Comparison of ENCODE assay signal across 9 cellular contexts in the genomic region with DNA sequence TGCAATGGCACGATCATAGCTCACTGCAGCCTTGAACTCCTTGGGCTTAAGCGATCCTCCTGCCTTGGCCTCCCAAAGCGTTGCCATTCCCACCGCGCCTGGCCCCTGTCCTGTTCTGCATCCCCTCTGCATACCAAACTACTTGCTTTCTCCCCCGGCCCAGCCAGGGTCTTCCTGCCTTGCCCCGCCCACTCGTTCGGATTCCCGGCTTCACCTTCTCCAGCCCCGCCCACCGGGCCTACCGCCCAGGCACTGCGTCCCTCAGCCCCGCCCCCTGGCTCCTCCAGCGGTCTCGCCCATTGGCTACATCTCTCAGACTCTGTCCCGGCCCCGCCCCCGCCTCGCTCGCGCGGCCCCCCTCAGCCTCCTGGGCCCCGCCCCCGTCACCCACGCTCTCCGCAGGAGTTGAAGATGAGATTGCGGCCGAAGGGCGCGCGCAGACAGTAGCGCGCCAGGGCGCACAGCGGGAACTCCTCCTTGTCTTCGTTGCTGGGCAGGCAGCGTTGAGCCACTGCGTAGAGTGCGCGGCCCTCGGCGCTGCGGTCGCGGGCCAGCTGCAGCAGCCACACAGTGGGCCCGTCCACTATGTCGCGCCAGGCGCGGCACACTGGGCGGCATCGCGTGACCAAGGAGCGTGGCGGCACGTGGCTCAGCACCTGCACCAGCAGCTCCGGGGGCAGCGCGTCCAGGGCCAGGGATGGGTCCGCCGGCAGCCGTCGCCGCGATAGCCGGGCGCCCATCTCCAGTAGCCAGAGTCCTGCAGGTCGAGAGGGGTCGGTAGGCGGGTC. TPM values are rescaled to one million over a fixed set of nuclear protein-coding genes. Genes with fewer than 3 reads are reported as not detected.
DNase-seq lines count a peak whose midpoint lies in the region; ATAC-seq and TF ChIP-seq lines count a peak whose summit lies in the region.
"Had no signal": no experiment of that assay in that cellular context is flagged by ENCODE, and none has a peak within 500 bp of the region (broad histone marks: within the 10 kb centered on the region; RNA-seq: fewer than 3 reads in every experiment).

No MANE protein-coding gene starts in this region.

- H3K4me3 Mint-ChIP-seq in MCF 10A (ENCODE audit: unreplicated experiment) = no peak overlapping the region

- H3K27ac ChIP-seq in breast epithelium (no peak overlapping the region), angular gyrus (ENCODE audit: low read depth, low read length) (peak overlapping the region; percentile 74), right cardiac atrium (ENCODE audit: low read length) (no peak overlapping the region), tibial artery (no peak overlapping the region)
- H3K27ac ChIP-seq: BLaER1 treated with 17β-estradiol and CSF1 and Interleukin-3, amounts not matched to agents 10 nM and 100 nM had no signal

- no peaks in the 10 kb centered on the region for H3K9me3 ChIP-seq in breast epithelium
- no peaks in the 10 kb centered on the region for H3K9me3 ChIP-seq in right cardiac atrium (ENCODE audit: control insufficient read depth, low read length)
- H3K9me3 ChIP-seq in tibial artery = no peaks in the 10 kb centered on the region

- H3K4me3 ChIP-seq in breast epithelium = peak overlapping the region; percentile 2 to 64 (median 47)
- H3K4me3 ChIP-seq in right cardiac atrium (ENCODE audit: low read length) = peak overlapping the region; percentile 21
- H3K4me3 ChIP-seq in tibial artery = peak overlapping the region; percentile 28 to 46
- H3K4me3 ChIP-seq: BLaER1 treated with 17β-estradiol and CSF1 and Interleukin-3, amounts not matched to agents 10 nM and 100 nM had no signal

- no peaks in the 10 kb centered on the region for H3K4me1 ChIP-seq in breast epithelium
- peaks cover 5% of the 10 kb centered on the region for H3K4me1 ChIP-seq in right cardiac atrium (ENCODE audit: control insufficient read depth, insufficient read depth, low read length)
- H3K4me1 ChIP-seq in tibial artery = peaks cover 0 to 13% (median 11%) of the 10 kb centered on the region in 4 donors

- BruUV-seq in MCF 10A (replicated peaks; lab: Mats Ljungman, UMichigan) = no TSS peak

- H3K36me3 ChIP-seq in breast epithelium (no peaks in the 10 kb centered on the region), tibial artery (peaks cover 10 to 30% (median 19%) of the 10 kb centered on the region in 3 donors)
- H3K36me3 ChIP-seq: BLaER1 treated with 17β-estradiol and CSF1 and Interleukin-3, amounts not matched to agents 10 nM and 100 nM had no signal

- intact Hi-C loops in breast epithelium (cut with DNase I; ENCODE audit: low total_unique reads) (loop anchor here (5.0 kb wide), 1 partner anchor 173 kb away; no protein-coding TSS in a partner anchor), MCF 10A (cut with micrococcal nuclease) (loop anchor here (5.0 kb wide), 1 partner anchor 432 kb away; no protein-coding TSS in a partner anchor), right cardiac atrium (cut with DNase I) (no loop called here), tibial artery (cut with DNase I; ENCODE audit: low total_unique reads) (no loop called here)

- H3K27me3 Mint-ChIP-seq in MCF 10A (ENCODE audit: insufficient read depth, unreplicated experiment) = no peaks in the 10 kb centered on the region

- DNase-seq in breast epithelium (ENCODE audit: low spot score in 2 of 2) (peak; percentile 84 to 87), MCF 10A (ENCODE audit: unreplicated experiment) (no peak), T-helper 1 cell (peak; percentile 56 to 81 (median 68)), right cardiac atrium (peak; percentile 92 to 96 (median 95)), pulmonary artery endothelial cell (ENCODE audit: low read depth, low spot score) (peak; percentile 49), tibial artery (peak; percentile 67 to 84), SKM-1 (lab: John Stamatoyannopoulos, UW; ENCODE audit: unreplicated experiment) (no peak)

- WGBS in right cardiac atrium = 9% methylated on average over 72 of the region's 72 CpGs

- TF ChIP-seq CTCF in breast epithelium (IDR thresholded peaks at IDR 0.05) (no peak), MCF 10A (IDR thresholded peaks at IDR 0.05; ENCODE audit: unreplicated experiment) (no peak), tibial artery (IDR thresholded peaks at IDR 0.05) (no peak)

- peak; percentile 95 to 97 for ATAC-seq in right cardiac atrium

- H3K36me3 Mint-ChIP-seq in MCF 10A (ENCODE audit: insufficient read depth, unreplicated experiment) = no peaks in the 10 kb centered on the region

- H3K27me3 ChIP-seq in breast epithelium (no peaks in the 10 kb centered on the region), right cardiac atrium (ENCODE audit: control insufficient read depth, insufficient read depth) (no peaks in the 10 kb centered on the region), tibial artery (no peaks in the 10 kb centered on the region)
- H3K27me3 ChIP-seq: BLaER1 treated with 17β-estradiol and CSF1 and Interleukin-3, amounts not matched to agents 10 nM and 100 nM had no signal

- no peak overlapping the region for H3K27ac Mint-ChIP-seq in MCF 10A (ENCODE audit: low read depth, unreplicated experiment)

- TF ChIP-seq POLR2A in breast epithelium (IDR thresholded peaks at IDR 0.05) = no peak

- POLR2A ChIA-PET in MCF 10A (lab: Yijun Ruan, JAX) = no interaction called here

- CTCF ChIA-PET in MCF 10A (lab: Yijun Ruan, JAX) = no interaction called here

- no peaks in the 10 kb centered on the region for H3K9me3 Mint-ChIP-seq in MCF 10A (ENCODE audit: unreplicated experiment)

- peaks cover 5% of the 10 kb centered on the region for H3K4me1 Mint-ChIP-seq in MCF 10A (ENCODE audit: insufficient read depth, unreplicated experiment)

RNA-seq across cellular contexts. Expression of gene MRPS12, which starts 19.0 kb away (rescaled TPM):
- total RNA-seq in breast epithelium = 10 to 100 TPM; 27.5 to 41.0 (median 29.3) TPM
- 38.1 and 53.3 TPM in 2 replicates for total RNA-seq in MCF 10A (2022)
- 10 to 100 TPM; 49.9 to 68.7 (median 56.7) TPM for total RNA-seq in right cardiac atrium
- polyA plus RNA-seq in right cardiac atrium = 80.5 TPM
- total RNA-seq in pulmonary artery endothelial cell = 46.3 and 59.3 TPM in 2 replicates

RNA-seq across cellular contexts. Expression of gene SARS2, which starts 19.2 kb away (rescaled TPM):
- 10 to 100 TPM; 10.9 to 22.6 (median 18.9) TPM for total RNA-seq in breast epithelium
- total RNA-seq in MCF 10A (2022) = 9.3 and 23.6 TPM in 2 replicates
- 10 to 100 TPM; 15.5 to 20.3 (median 16.4) TPM for total RNA-seq in right cardiac atrium
- polyA plus RNA-seq in right cardiac atrium = 18.5 TPM
- 18.7 and 19.7 TPM in 2 replicates for total RNA-seq in pulmonary artery endothelial cell

RNA-seq across cellular contexts. Expression of gene FBXO17, which starts 25.8 kb away (rescaled TPM):
- 10 to 100 TPM; 14.2 to 67.2 (median 28.5) TPM for total RNA-seq in breast epithelium
- 5.2 and 5.8 TPM in 2 replicates for total RNA-seq in MCF 10A (2022)
- 10 to 100 TPM in 3 of 4 donors, 1 to 10 TPM in 1; 8.5 to 12.9 (median 11.7) TPM for total RNA-seq in right cardiac atrium
- 8.2 TPM for polyA plus RNA-seq in right cardiac atrium
- total RNA-seq in pulmonary artery endothelial cell = 24.2 and 25.9 TPM in 2 replicates

RNA-seq across cellular contexts. Expression of gene CCER2, which starts 37.8 kb away (rescaled TPM):
- total RNA-seq in breast epithelium (under 1 TPM in 2 of 3 donors, not detected in 1; 0.64 to 0.88 TPM), MCF 10A (2022) (0.39 TPM in 1 of 2 replicates, not detected in the other), right cardiac atrium (under 1 TPM in 2 of 4 donors, not detected in 2; 0.29 to 0.33 TPM), pulmonary artery endothelial cell (not detected in 2 replicates)
- 0.14 TPM for polyA plus RNA-seq in right cardiac atrium

RNA-seq across cellular contexts. Expression of gene NFKBIB, which starts 50.0 kb away (rescaled TPM):
- 10 to 100 TPM; 15.7 to 29.2 (median 19.6) TPM for total RNA-seq in breast epithelium
- 45.1 and 45.4 TPM in 2 replicates for total RNA-seq in MCF 10A (2022)
- 10 to 100 TPM; 16.0 to 20.6 (median 18.6) TPM for total RNA-seq in right cardiac atrium
- 28.9 TPM for polyA plus RNA-seq in right cardiac atrium
- total RNA-seq in pulmonary artery endothelial cell = 15.1 and 23.6 TPM in 2 replicates

Comparison
In these comparisons a context has a peak if more than half of its experiments do, and no peak if none do; other contexts are left out.
1. DNase-seq: peak in breast epithelium (2 of 2), T-helper 1 cell (5 of 5), right cardiac atrium (3 of 3), pulmonary artery endothelial cell (single experiment) and tibial artery (2 of 2); none in MCF 10A (single experiment) and SKM-1 (single experiment).
2. intact Hi-C loops: an anchor here in breast epithelium (5.0 kb wide) and MCF 10A (5.0 kb wide); none called in right cardiac atrium and tibial artery.
3. Peak in every context shown above with its lines, with median percentiles within 50 percentile points of each other: H3K4me3 ChIP-seq.